In the genomic region with DNA sequence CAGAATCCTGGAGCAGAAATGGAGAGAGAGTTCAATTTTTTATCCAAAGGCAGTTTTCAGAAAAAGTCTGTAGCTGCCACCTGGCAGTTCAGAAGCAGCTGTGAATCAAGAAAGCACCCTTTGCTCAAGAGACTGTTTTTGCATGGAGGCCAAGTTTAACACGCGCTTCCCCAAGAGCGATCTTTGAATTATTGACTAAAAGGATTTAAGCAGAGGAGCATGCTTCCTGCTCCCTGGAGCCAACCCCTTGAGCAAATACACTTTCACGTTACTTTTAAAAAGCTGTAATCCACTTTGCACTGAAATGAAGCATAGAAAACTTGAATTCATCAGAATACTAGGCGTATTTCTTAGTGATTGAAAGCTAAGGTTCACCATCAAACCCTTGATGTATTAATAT, we compare ENCODE assay signal across 33 cellular contexts.
"Had no signal": no experiment of that assay in that cellular context is flagged by ENCODE, and none has a peak within 500 bp of the region (broad histone marks: within the 10 kb centered on the region; RNA-seq: fewer than 3 reads in every experiment).

No MANE protein-coding gene starts in this region.

- H3K27ac ChIP-seq: ascending aorta, cardiac muscle cell, coronary artery, dorsolateral prefrontal cortex, gastrocnemius medialis, ovary, sigmoid colon, uterus had no signal

- DNase-seq: activated CD4-positive, alpha-beta T cell treated with anti-CD3 and anti-CD28 coated beads for 48 hours; activated CD4-positive, alpha-beta T cell treated with anti-CD3 and anti-CD28 coated beads, Interleukin-2, amount 50 U/mL, for 48 hours; activated CD8-positive, alpha-beta memory T cell treated with anti-CD3 and anti-CD28 coated beads, Interleukin-2, amount 50 U/mL, for 4 hours; activated gamma-delta T cell; activated naive CD4-positive, alpha-beta T cell treated with anti-CD3 and anti-CD28 coated beads, Interleukin-2, amount 10 ng/mL, durations not matched to agents 7 days and 5 days; activated naive CD8-positive, alpha-beta T cell treated with anti-CD3 and anti-CD28 coated beads, Interleukin-2, amount 10 ng/mL, durations not matched to agents 7 days and 5 days; activated T-cell treated with anti-CD3 and anti-CD28 coated beads, Interleukin-2, amount 50 U/mL, for 24 hours; cerebellar nuclear complex; dorsolateral prefrontal cortex; effector memory CD4-positive, alpha-beta T cell; erythroblast; gastrocnemius medialis; head of caudate nucleus; hippocampal formation; kidney; left colon; mammary epithelial cell; naive B cell; nephron progenitor cell; ovary; sigmoid colon; small intestine; stimulated activated CD4-positive, alpha-beta T cell treated with anti-CD3 and anti-CD28 coated beads, Interleukin-4, amount 100 ng/mL, for 24 hours; stimulated activated naive CD8-positive, alpha-beta T cell treated with anti-CD3 and anti-CD28 coated beads, Interleukin-15, amount 100 ng/mL, for 72 hours; substantia nigra; uterus had no signal

- H3K9me3 Mint-ChIP-seq: activated naive CD4-positive, alpha-beta T cell treated with anti-CD3 and anti-CD28 coated beads, Interleukin-2, amount 10 ng/mL, durations not matched to agents 7 days and 5 days; activated naive CD8-positive, alpha-beta T cell treated with anti-CD3 and anti-CD28 coated beads, Interleukin-2, amount 10 ng/mL, durations not matched to agents 7 days and 5 days; activated T-cell treated with anti-CD3 and anti-CD28 coated beads, Interleukin-2, amount 50 U/mL, for 24 hours; brain; nephron progenitor cell; stimulated activated memory B cell treated with anti-CD40 and anti-IgM and Interleukin-4, amounts not matched to agents 10 μg/mL and 1 μg/mL and 100 μg/mL, for 72 hours; type B pancreatic cell had no signal

- H3K27ac Mint-ChIP-seq: activated naive CD4-positive, alpha-beta T cell treated with anti-CD3 and anti-CD28 coated beads, Interleukin-2, amount 10 ng/mL, durations not matched to agents 7 days and 5 days; activated naive CD8-positive, alpha-beta T cell treated with anti-CD3 and anti-CD28 coated beads, Interleukin-2, amount 10 ng/mL, durations not matched to agents 7 days and 5 days; activated T-cell treated with anti-CD3 and anti-CD28 coated beads, Interleukin-2, amount 50 U/mL, for 24 hours; naive B cell; nephron progenitor cell; progenitor cell of endocrine pancreas; stimulated activated memory B cell treated with anti-CD40 and anti-IgM and Interleukin-4, amounts not matched to agents 10 μg/mL and 1 μg/mL and 100 μg/mL, for 72 hours; type B pancreatic cell had no signal

- H3K4me3 Mint-ChIP-seq: activated naive CD4-positive, alpha-beta T cell treated with anti-CD3 and anti-CD28 coated beads, Interleukin-2, amount 10 ng/mL, durations not matched to agents 7 days and 5 days; activated naive CD8-positive, alpha-beta T cell treated with anti-CD3 and anti-CD28 coated beads, Interleukin-2, amount 10 ng/mL, durations not matched to agents 7 days and 5 days; activated T-cell treated with anti-CD3 and anti-CD28 coated beads, Interleukin-2, amount 50 U/mL, for 24 hours; naive B cell; nephron progenitor cell; stimulated activated memory B cell treated with anti-CD40 and anti-IgM and Interleukin-4, amounts not matched to agents 10 μg/mL and 1 μg/mL and 100 μg/mL, for 72 hours; stimulated activated naive CD8-positive, alpha-beta T cell treated with anti-CD3 and anti-CD28 coated beads, Interleukin-15, amount 100 ng/mL, for 72 hours; type B pancreatic cell had no signal

- H3K9me3 ChIP-seq: ascending aorta, gastrocnemius medialis, ovary, sigmoid colon, uterus had no signal

- H3K4me1 ChIP-seq: ascending aorta, gastrocnemius medialis, sigmoid colon, uterus had no signal

- H3K27me3 ChIP-seq: ascending aorta, cardiac muscle cell, dorsolateral prefrontal cortex, gastrocnemius medialis, ovary, sigmoid colon, uterus had no signal

- H3K36me3 ChIP-seq: ascending aorta, cardiac muscle cell, gastrocnemius medialis, ovary, sigmoid colon, uterus had no signal

- H3K4me1 Mint-ChIP-seq: activated naive CD4-positive, alpha-beta T cell treated with anti-CD3 and anti-CD28 coated beads, Interleukin-2, amount 10 ng/mL, durations not matched to agents 7 days and 5 days; activated naive CD8-positive, alpha-beta T cell treated with anti-CD3 and anti-CD28 coated beads, Interleukin-2, amount 10 ng/mL, durations not matched to agents 7 days and 5 days; naive B cell; stimulated activated memory B cell treated with anti-CD40 and anti-IgM and Interleukin-4, amounts not matched to agents 10 μg/mL and 1 μg/mL and 100 μg/mL, for 72 hours; stimulated activated naive CD8-positive, alpha-beta T cell treated with anti-CD3 and anti-CD28 coated beads, Interleukin-15, amount 100 ng/mL, for 72 hours had no signal

- H3K27me3 Mint-ChIP-seq: activated naive CD4-positive, alpha-beta T cell treated with anti-CD3 and anti-CD28 coated beads, Interleukin-2, amount 10 ng/mL, durations not matched to agents 7 days and 5 days; activated naive CD8-positive, alpha-beta T cell treated with anti-CD3 and anti-CD28 coated beads, Interleukin-2, amount 10 ng/mL, durations not matched to agents 7 days and 5 days; activated T-cell treated with anti-CD3 and anti-CD28 coated beads, Interleukin-2, amount 50 U/mL, for 24 hours; stimulated activated memory B cell treated with anti-CD40 and anti-IgM and Interleukin-4, amounts not matched to agents 10 μg/mL and 1 μg/mL and 100 μg/mL, for 72 hours; stimulated activated naive CD8-positive, alpha-beta T cell treated with anti-CD3 and anti-CD28 coated beads, Interleukin-15, amount 100 ng/mL, for 72 hours; type B pancreatic cell had no signal

- ATAC-seq: gastrocnemius medialis; left colon; stimulated activated memory B cell treated with anti-CD40 and anti-IgM and Interleukin-4, amounts not matched to agents 10 μg/mL and 1 μg/mL and 100 μg/mL, for 72 hours; stimulated activated naive CD8-positive, alpha-beta T cell treated with anti-CD3 and anti-CD28 coated beads, Interleukin-15, amount 100 ng/mL, for 72 hours had no signal

- H3K4me3 ChIP-seq: ascending aorta, cardiac muscle cell, coronary artery, dorsolateral prefrontal cortex, gastrocnemius medialis, ovary, sigmoid colon, uterus had no signal

- H3K36me3 Mint-ChIP-seq: activated naive CD4-positive, alpha-beta T cell treated with anti-CD3 and anti-CD28 coated beads, Interleukin-2, amount 10 ng/mL, durations not matched to agents 7 days and 5 days; activated naive CD8-positive, alpha-beta T cell treated with anti-CD3 and anti-CD28 coated beads, Interleukin-2, amount 10 ng/mL, durations not matched to agents 7 days and 5 days; brain; naive B cell; stimulated activated memory B cell treated with anti-CD40 and anti-IgM and Interleukin-4, amounts not matched to agents 10 μg/mL and 1 μg/mL and 100 μg/mL, for 72 hours; type B pancreatic cell had no signal
